Comparison of ENCODE assay signal across 8 cellular contexts in genomic region chr6:10721850-10722569, GRCh38. TPM values are rescaled to one million over a fixed set of nuclear protein-coding genes. Genes with fewer than 3 reads are reported as not detected.
A peak's percentile ranks its signal among the peaks of the same experiment; 100 is the strongest.
DNase-seq lines count a peak whose midpoint lies in the region; ATAC-seq and TF ChIP-seq lines count a peak whose summit lies in the region.

No MANE protein-coding gene starts in this region.

- peak overlapping the region; percentile 96 for H3K4me3 Mint-ChIP-seq in MCF 10A (ENCODE audit: unreplicated experiment)

- peaks cover 8% of the 10 kb centered on the region for H3K79me1 ChIP-seq in mesendoderm (ENCODE audit: low read length)

- DNase-seq in left ventricle myocardium inferior (no peak), Right ventricle myocardium superior (no peak), MCF 10A (ENCODE audit: unreplicated experiment) (no peak), mesendoderm (no peak), vagina (ENCODE audit: extremely low spot score in 2 of 2) (no peak), SIG-M5 (lab: John Stamatoyannopoulos, UW) (no peak)
- DNase-seq in stimulated activated CD4-positive, alpha-beta T cell treated with anti-CD3 and anti-CD28 coated beads, Interleukin-1b, Interleukin-23, amount 100 ng/mL, for 48 hours, result no peak

- peaks cover 68% of the 10 kb centered on the region for H3K4me1 ChIP-seq in left ventricle myocardium inferior
- peaks cover 6% of the 10 kb centered on the region for H3K4me1 ChIP-seq in mesendoderm (ENCODE audit: control insufficient read depth, low read depth, low read length)
- peaks cover 50% of the 10 kb centered on the region for H3K4me1 ChIP-seq in vagina

- intact Hi-C loops in left ventricle myocardium inferior (cut with micrococcal nuclease), result no loop called here
- intact Hi-C loops in Right ventricle myocardium superior (cut with DNase I), result no loop called here
- intact Hi-C loops in MCF 10A (cut with micrococcal nuclease), result loop anchor here (1.0 to 5.0 kb wide), 2 partner anchors 28 to 80 kb away; partner anchors contain the start of genes C6orf52 and PAK1IP1
- intact Hi-C loops in vagina (cut with DNase I), result loop anchor here (2.0 kb wide), 1 partner anchor 25 kb away; the partner anchor contains the start of gene TMEM14B

- no peak overlapping the region for H2BK15ac ChIP-seq in mesendoderm (replicated peaks; ENCODE audit: low read depth)

- POLR2A ChIA-PET in MCF 10A (lab: Yijun Ruan, JAX), result interaction anchor here (0.6 to 7.6 kb wide), 19 partner anchors 9 to 316 kb away, joined by 3 to 185 read pairs (median 4); partner anchors contain the start of genes C6orf52, PAK1IP1 and TMEM14B

- TSS peak; percentile 83 for BruUV-seq in MCF 10A (replicated peaks; lab: Mats Ljungman, UMichigan)

- peak overlapping the region; percentile 97 for H3K27ac Mint-ChIP-seq in MCF 10A (ENCODE audit: low read depth, unreplicated experiment)

- CTCF ChIA-PET in MCF 10A (lab: Yijun Ruan, JAX), result interaction anchor here (0.6 to 3.9 kb wide), 12 partner anchors 9 to 1640 kb away, joined by 3 to 17 read pairs (median 3); partner anchors contain the start of gene TMEM14B

- H3K9me3 ChIP-seq in left ventricle myocardium inferior (replicated peaks), result peaks cover 4% of the 10 kb centered on the region
- H3K9me3 ChIP-seq in vagina, result no peaks in the 10 kb centered on the region

- peak overlapping the region; percentile 72 for H3K4me3 ChIP-seq in left ventricle myocardium inferior
- H3K4me3 ChIP-seq in mesendoderm (ENCODE audit: low read length), result peak overlapping the region; percentile 46
- H3K4me3 ChIP-seq in vagina, result peak overlapping the region; percentile 74 to 82

- H3K27ac ChIP-seq in left ventricle myocardium inferior (replicated peaks), result peak overlapping the region; percentile 92
- H3K27ac ChIP-seq in mesendoderm (ENCODE audit: low read depth, low read length), result peak overlapping the region; percentile 43
- peak overlapping the region; percentile 85 for H3K27ac ChIP-seq in vagina

- H3K79me2 ChIP-seq in mesendoderm (ENCODE audit: control insufficient read depth, insufficient read depth, low read length), result peaks cover 8% of the 10 kb centered on the region

- peaks cover 26% of the 10 kb centered on the region for H3K4me1 Mint-ChIP-seq in MCF 10A (ENCODE audit: insufficient read depth, unreplicated experiment)

- no peak overlapping the region for H2BK120ac ChIP-seq in mesendoderm (ENCODE audit: low read depth, low read length)

- peak overlapping the region; percentile 86 for H3K4me2 ChIP-seq in mesendoderm (ENCODE audit: low read length)

- WGBS in mesendoderm (ENCODE audit: extremely low coverage, insufficient coverage, low lambda C conversion rate), result no CpG with 5 or more reads among the region's 11 CpGs

- TF ChIP-seq CTCF in left ventricle myocardium inferior (IDR thresholded peaks at IDR 0.05; ENCODE audit: borderline replicate concordance), result no peak
- TF ChIP-seq CTCF in MCF 10A (IDR thresholded peaks at IDR 0.05; ENCODE audit: unreplicated experiment), result no peak
- TF ChIP-seq CTCF in vagina (IDR thresholded peaks at IDR 0.05), result no peak

- H3K36me3 ChIP-seq in left ventricle myocardium inferior (peaks cover 18% of the 10 kb centered on the region), mesendoderm (ENCODE audit: control insufficient read depth, insufficient read depth, low read length) (no peaks in the 10 kb centered on the region), vagina (peaks cover 0 to 15% of the 10 kb centered on the region in 2 donors)

- H3K23ac ChIP-seq in mesendoderm (ENCODE audit: low read length), result no peak overlapping the region

- H4K8ac ChIP-seq in mesendoderm (ENCODE audit: low read depth, low read length), result peak overlapping the region; percentile 58

- peak overlapping the region; percentile 92 for H3K56ac ChIP-seq in mesendoderm (ENCODE audit: low read length)

- peaks cover 10% of the 10 kb centered on the region for H3K36me3 Mint-ChIP-seq in MCF 10A (ENCODE audit: insufficient read depth, unreplicated experiment)

- H3K9me3 Mint-ChIP-seq in MCF 10A (ENCODE audit: unreplicated experiment), result no peaks in the 10 kb centered on the region

- no peaks in the 10 kb centered on the region for H3K27me3 Mint-ChIP-seq in MCF 10A (ENCODE audit: insufficient read depth, unreplicated experiment)

- no peak overlapping the region for H3K18ac ChIP-seq in mesendoderm (ENCODE audit: low read length)

- H3K4ac ChIP-seq in mesendoderm (ENCODE audit: low read depth, low read length), result no peak overlapping the region

- H2AK5ac ChIP-seq in mesendoderm (ENCODE audit: low read length), result no peak overlapping the region

- no peak for TF ChIP-seq POLR2A in vagina (IDR thresholded peaks at IDR 0.05)

- ATAC-seq in Right ventricle myocardium superior (ENCODE audit: poor library complexity) (no peak), HG03159 (IDR thresholded peaks at IDR 0.05; ENCODE audit: unreplicated experiment) (no peak)

- H3K27me3 ChIP-seq in left ventricle myocardium inferior (ENCODE audit: low read depth) (no peaks in the 10 kb centered on the region), mesendoderm (ENCODE audit: insufficient read depth, low read length, poor library complexity) (no peaks in the 10 kb centered on the region), vagina (no peaks in the 10 kb centered on the region)

- H4K5ac ChIP-seq in mesendoderm (ENCODE audit: low read length), result peak overlapping the region; percentile 88

- no peak overlapping the region for H2BK5ac ChIP-seq in mesendoderm (ENCODE audit: low read length)

- peak overlapping the region; percentile 77 for H3K9ac ChIP-seq in mesendoderm (ENCODE audit: low read length)

RNA-seq across cellular contexts. Expression of gene TMEM14C, which starts 0.9 kb away (rescaled TPM):
- total RNA-seq in left ventricle myocardium inferior (132 TPM), Right ventricle myocardium superior (124 TPM), MCF 10A (2022) (159 and 160 TPM in 2 replicates), vagina (95.8 TPM)
- 183 TPM for polyA plus RNA-seq in mesendoderm (2013, experiment 1 of 2)
- polyA plus RNA-seq in mesendoderm (2013, experiment 2 of 2), result 184 TPM

RNA-seq across cellular contexts. Expression of gene TMEM14B, which starts 25.6 kb away (rescaled TPM):
- 118 TPM for total RNA-seq in left ventricle myocardium inferior
- 120 TPM for total RNA-seq in Right ventricle myocardium superior
- total RNA-seq in MCF 10A (2022), result 122 and 143 TPM in 2 replicates
- polyA plus RNA-seq in mesendoderm (2013, experiment 1 of 2), result 112 TPM
- polyA plus RNA-seq in mesendoderm (2013, experiment 2 of 2), result 114 TPM
- total RNA-seq in vagina, result 40.5 TPM

RNA-seq across cellular contexts. Expression of gene PAK1IP1, which starts 27.2 kb away (rescaled TPM):
- 11.2 TPM for total RNA-seq in left ventricle myocardium inferior
- total RNA-seq in Right ventricle myocardium superior, result 10.4 TPM
- 27.0 and 38.1 TPM in 2 replicates for total RNA-seq in MCF 10A (2022)
- 84.9 TPM for polyA plus RNA-seq in mesendoderm (2013, experiment 1 of 2)
- polyA plus RNA-seq in mesendoderm (2013, experiment 2 of 2), result 92.9 TPM
- total RNA-seq in vagina, result 8.8 TPM

RNA-seq across cellular contexts. Expression of gene C6orf52, which starts 27.6 kb away (rescaled TPM):
- total RNA-seq in left ventricle myocardium inferior (1.5 TPM), Right ventricle myocardium superior (0.78 TPM), MCF 10A (2022) (5.0 and 6.5 TPM in 2 replicates), vagina (not detected)
- 2.3 TPM for polyA plus RNA-seq in mesendoderm (2013, experiment 1 of 2)
- 2.0 TPM for polyA plus RNA-seq in mesendoderm (2013, experiment 2 of 2)

Comparison
In these comparisons a context has a peak if more than half of its experiments do, and no peak if none do; other contexts are left out.
1. intact Hi-C loops: an anchor here in MCF 10A (1.0 to 5.0 kb wide) and vagina (2.0 kb wide); none called in left ventricle myocardium inferior and Right ventricle myocardium superior.